Comparison of ENCODE assay signal across 16 cellular contexts in the genomic region with DNA sequence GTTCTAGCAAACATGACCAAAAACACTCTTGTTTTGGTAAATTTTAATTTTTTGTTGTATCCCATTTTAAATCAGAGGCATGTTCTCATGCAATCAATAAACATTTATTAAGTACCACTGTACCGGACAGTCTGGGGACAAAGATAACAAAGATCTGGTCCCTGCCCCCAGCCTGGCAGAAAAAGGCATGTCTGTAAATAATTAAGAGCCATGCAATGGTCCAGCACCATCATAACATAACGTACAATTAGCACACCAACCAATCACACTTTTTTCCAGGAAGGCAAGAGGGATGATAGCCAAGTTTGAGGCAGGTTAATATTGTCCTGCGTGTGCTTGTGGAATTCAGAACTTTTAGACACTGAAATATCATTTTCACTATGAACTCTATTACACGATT. TPM values are rescaled to one million over a fixed set of nuclear protein-coding genes. Genes with fewer than 3 reads are reported as not detected.
DNase-seq lines count a peak whose midpoint lies in the region; ATAC-seq, FAIRE-seq and TF ChIP-seq lines count a peak whose summit lies in the region.
"Had no signal": no experiment of that assay in that cellular context is flagged by ENCODE, and none has a peak within 500 bp of the region (broad histone marks: within the 10 kb centered on the region; RNA-seq: fewer than 3 reads in every experiment).

No MANE protein-coding gene starts in this region.

- H2BK5ac ChIP-seq in neuronal stem cell (ENCODE audit: low read length) = no peak overlapping the region

- H3K18ac ChIP-seq in neuronal stem cell (ENCODE audit: low read length) = no peak overlapping the region

- no peaks in the 10 kb centered on the region for H3K79me1 ChIP-seq in neuronal stem cell (ENCODE audit: low read depth, low read length)

- no peak for TF ChIP-seq EP300 in HepG2 (IDR thresholded peaks at IDR 0.05; ENCODE audit: low read depth in 2 of 2, low read length in 2 of 2)
- TF ChIP-seq EP300 in HepG2 (CRISPR knock-in tag; IDR thresholded peaks at IDR 0.05; ENCODE audit: borderline replicate concordance) = no peak

- H3K27ac ChIP-seq in liver (ENCODE audit: low read depth in 1 of 2, low read length in 2 of 2) (no peak overlapping the region), HepG2 (ENCODE audit: extremely low read length, insufficient read depth, low read length) (no peak overlapping the region), kidney (ENCODE audit: low read depth in 2 of 2, low read length in 2 of 2) (peak overlapping the region; percentile 63 to 71), neuronal stem cell (replicated peaks; ENCODE audit: low read length) (no peak overlapping the region)
- H3K27ac ChIP-seq: BLaER1 treated with 17β-estradiol and CSF1 and Interleukin-3, amounts not matched to agents 10 nM and 100 nM had no signal

- no peak overlapping the region for H3K14ac ChIP-seq in neuronal stem cell (ENCODE audit: low read length)

- no peaks in the 10 kb centered on the region for H3K9me3 ChIP-seq in liver (ENCODE audit: control insufficient read depth in 4 of 4, low read length in 3 of 4)
- H3K9me3 ChIP-seq in HepG2 (ENCODE audit: low read length) = peaks cover 71% of the 10 kb centered on the region
- H3K9me3 ChIP-seq in kidney (ENCODE audit: control insufficient read depth in 1 of 2, low read length in 2 of 2) = no peaks in the 10 kb centered on the region
- H3K9me3 ChIP-seq in neuronal stem cell (replicated peaks in 1 of 2; ENCODE audit: control insufficient read depth in 2 of 2, insufficient read depth in 1 of 2, low read depth in 1 of 2, low read length in 2 of 2) = no peaks in the 10 kb centered on the region
- H3K9me3 ChIP-seq: BLaER1 treated with 17β-estradiol and CSF1 and Interleukin-3, amounts not matched to agents 10 nM and 100 nM had no signal

- intact Hi-C loops in HepG2 (cut with micrococcal nuclease; ENCODE audit: unreplicated experiment) = no loop called here
- intact Hi-C loops in kidney (cut with DNase I) = no loop called here

- TF ChIP-seq RAD21 in liver (IDR thresholded peaks at IDR 0.05) (no peak), HepG2 (CRISPR knock-in tag; IDR thresholded peaks at IDR 0.05) (no peak)

- DNase-seq in HepG2 (ENCODE audit: low spot score) (no peak), kidney (no peak), neuronal stem cell (ENCODE audit: low spot score) (no peak), NCI-H2081 treated with DMSO at 0.1 percent for 48 hours (lab: John Stamatoyannopoulos, UW) (no peak)
- DNase-seq: ACHN; CD4-positive, CD25-positive, alpha-beta regulatory T cell; DMS79 treated with DMSO at 0.1 percent for 48 hours; EL; IMR-90 had no signal

- no peak overlapping the region for H2BK120ac ChIP-seq in neuronal stem cell (ENCODE audit: low read depth, low read length)

- no peak for TF ChIP-seq POLR2A in HepG2 (IDR thresholded peaks at IDR 0.05; ENCODE audit: insufficient read depth in 1 of 2, low read depth in 2 of 2, low read length in 2 of 2)

- no peaks in the 10 kb centered on the region for H4K20me1 ChIP-seq in HepG2 (ENCODE audit: insufficient read depth, low read length)
- H4K20me1 ChIP-seq: BLaER1 treated with 17β-estradiol and CSF1 and Interleukin-3, amounts not matched to agents 10 nM and 100 nM had no signal

- H3K4me2 ChIP-seq in HepG2 (ENCODE audit: low read depth, low read length) (no peak overlapping the region), neuronal stem cell (ENCODE audit: insufficient read depth, low read length, poor library complexity, severe bottlenecking) (no peak overlapping the region)
- H3K4me2 ChIP-seq: BLaER1 treated with 17β-estradiol and CSF1 and Interleukin-3, amounts not matched to agents 10 nM and 100 nM had no signal

- no peak overlapping the region for H2BK12ac ChIP-seq in neuronal stem cell (ENCODE audit: low read length)

- in situ Hi-C loops in HepG2 (cut with HindIII; ENCODE audit: extremely low pct_ligation_motif_present, low pct_unique_long_range_greater_than_20kb) = no loop called here

- peaks cover 37% of the 10 kb centered on the region for H3K4me1 Mint-ChIP-seq in nephron
- H3K4me1 Mint-ChIP-seq: CD4-positive, CD25-positive, alpha-beta regulatory T cell had no signal

- no peaks in the 10 kb centered on the region for H3K27me3 Mint-ChIP-seq in nephron (ENCODE audit: low read depth)
- H3K27me3 Mint-ChIP-seq: CD4-positive, CD25-positive, alpha-beta regulatory T cell had no signal

- no peak overlapping the region for H2AK5ac ChIP-seq in neuronal stem cell (ENCODE audit: low read depth, low read length)

- H3K4me3 Mint-ChIP-seq in nephron = peak overlapping the region in 2 of 3 experiments; percentile 22 to 61
- H3K4me3 Mint-ChIP-seq: CD4-positive, CD25-positive, alpha-beta regulatory T cell had no signal

- BruUV-seq in HepG2 (replicated peaks; lab: Mats Ljungman, UMichigan) = no TSS peak

- no peak overlapping the region for H3K4ac ChIP-seq in neuronal stem cell (ENCODE audit: low read length)

- H3K9me3 Mint-ChIP-seq in nephron = no peaks in the 10 kb centered on the region

- no peak for TF ChIP-seq CTCF in liver (IDR thresholded peaks at IDR 0.05; ENCODE audit: low read depth, low read length, missing input control)
- TF ChIP-seq CTCF in HepG2 (CRISPR knock-in tag; IDR thresholded peaks at IDR 0.05) = no peak
- TF ChIP-seq CTCF in kidney (IDR thresholded peaks at IDR 0.05; ENCODE audit: borderline replicate concordance, extremely low read depth, insufficient read depth) = no peak
- TF ChIP-seq CTCF in nephron (IDR thresholded peaks at IDR 0.05; ENCODE audit: unreplicated experiment in 3 of 3) = no peak

- H3K27ac Mint-ChIP-seq in nephron = peak overlapping the region; percentile 44 to 75 (median 62)
- H3K27ac Mint-ChIP-seq: CD4-positive, CD25-positive, alpha-beta regulatory T cell had no signal

- H3K23ac ChIP-seq in neuronal stem cell (ENCODE audit: low read depth, low read length, poor library complexity) = no peak overlapping the region

- no peaks in the 10 kb centered on the region for H3K79me2 ChIP-seq in HepG2 (ENCODE audit: insufficient read depth, low read length)

- H3K27me3 ChIP-seq in liver (ENCODE audit: control insufficient read depth in 4 of 4, insufficient read depth in 4 of 4, low read length in 3 of 4) (peaks cover 0 to 5% (median under 1%) of the 10 kb centered on the region in 4 donors), HepG2 (ENCODE audit: control insufficient read depth in 1 of 2, insufficient read depth in 2 of 2, low read length in 2 of 2) (no peaks in the 10 kb centered on the region), neuronal stem cell (ENCODE audit: control insufficient read depth in 3 of 3, insufficient read depth in 3 of 3, low read depth in 1 of 3, low read length in 3 of 3) (no peaks in the 10 kb centered on the region)
- H3K27me3 ChIP-seq: BLaER1 treated with 17β-estradiol and CSF1 and Interleukin-3, amounts not matched to agents 10 nM and 100 nM had no signal

- H3K36me3 Mint-ChIP-seq in nephron (ENCODE audit: low read depth) = peaks cover 5% of the 10 kb centered on the region
- H3K36me3 Mint-ChIP-seq: CD4-positive, CD25-positive, alpha-beta regulatory T cell had no signal

- POLR2A ChIA-PET in HepG2 (lab: Yijun Ruan, JAX) = no interaction called here

- H4K8ac ChIP-seq in neuronal stem cell (ENCODE audit: low read depth, low read length) = no peak overlapping the region

- H3K4me1 ChIP-seq in liver (ENCODE audit: control insufficient read depth in 4 of 4, insufficient read depth in 4 of 4, low read length in 3 of 4) = no peaks in the 10 kb centered on the region
- H3K4me1 ChIP-seq in HepG2 (ENCODE audit: insufficient read depth, low read length) = no peaks in the 10 kb centered on the region
- H3K4me1 ChIP-seq in kidney (ENCODE audit: control insufficient read depth in 1 of 2, insufficient read depth in 1 of 2, low read depth in 1 of 2, low read length in 2 of 2) = peaks cover 0 to 16% of the 10 kb centered on the region in 2 donors
- no peaks in the 10 kb centered on the region for H3K4me1 ChIP-seq in neuronal stem cell (ENCODE audit: control insufficient read depth in 2 of 2, insufficient read depth in 1 of 2, low read depth in 1 of 2, low read length in 2 of 2)

- H3K9ac ChIP-seq in liver (ENCODE audit: low read depth in 1 of 2, low read length in 2 of 2) = no peak overlapping the region
- H3K9ac ChIP-seq in HepG2 (ENCODE audit: insufficient read depth, low read depth, low read length) = no peak overlapping the region
- H3K9ac ChIP-seq in kidney (ENCODE audit: low read length in 2 of 2) = peak overlapping the region in 1 of 2 donors; percentile 10
- H3K9ac ChIP-seq in neuronal stem cell (ENCODE audit: low read depth, low read length, poor library complexity) = no peak overlapping the region
- H3K9ac ChIP-seq: BLaER1 treated with 17β-estradiol and CSF1 and Interleukin-3, amounts not matched to agents 10 nM and 100 nM had no signal

- no peak overlapping the region for H2AFZ ChIP-seq in HepG2 (ENCODE audit: low read length)
- H2AFZ ChIP-seq in neuronal stem cell (ENCODE audit: low read length) = no peak overlapping the region

- no peak for ATAC-seq in HepG2
- ATAC-seq in GM21619 (IDR thresholded peaks at IDR 0.05; ENCODE audit: unreplicated experiment) = no peak

- no peak overlapping the region for H3K4me3 ChIP-seq in liver (ENCODE audit: low read depth in 1 of 3, low read length in 3 of 3)
- no peak overlapping the region for H3K4me3 ChIP-seq in HepG2 (replicated peaks in 1 of 3; ENCODE audit: insufficient read depth in 1 of 3, low read depth in 2 of 3, low read length in 3 of 3)
- peak overlapping the region; percentile 67 to 74 for H3K4me3 ChIP-seq in kidney (ENCODE audit: low read length in 2 of 2)
- no peak overlapping the region for H3K4me3 ChIP-seq in neuronal stem cell (ENCODE audit: low read length in 2 of 2)
- H3K4me3 ChIP-seq: BLaER1 treated with 17β-estradiol and CSF1 and Interleukin-3, amounts not matched to agents 10 nM and 100 nM had no signal

- no peak overlapping the region for H2BK15ac ChIP-seq in neuronal stem cell (ENCODE audit: low read length)

- H3K36me3 ChIP-seq in liver (ENCODE audit: control insufficient read depth in 4 of 4, insufficient read depth in 3 of 4, low read depth in 1 of 4, low read length in 3 of 4) (no peaks in the 10 kb centered on the region), HepG2 (replicated peaks in 1 of 2; ENCODE audit: control insufficient read depth in 1 of 2, insufficient read depth in 2 of 2, low read length in 2 of 2) (no peaks in the 10 kb centered on the region), kidney (ENCODE audit: control insufficient read depth in 1 of 2, insufficient read depth in 2 of 2, low read length in 2 of 2) (no peaks in the 10 kb centered on the region), neuronal stem cell (replicated peaks in 1 of 2; ENCODE audit: control insufficient read depth in 2 of 2, insufficient read depth in 2 of 2, low read length in 2 of 2) (no peaks in the 10 kb centered on the region)
- H3K36me3 ChIP-seq: BLaER1 treated with 17β-estradiol and CSF1 and Interleukin-3, amounts not matched to agents 10 nM and 100 nM had no signal

- CTCF ChIA-PET in HepG2 (lab: Yijun Ruan, JAX; ENCODE audit: low intra/inter-chr PET ratio, low total read pairs) = no interaction called here

- 45% methylated on average over 4 of the region's 4 CpGs for WGBS in liver
- WGBS in HepG2 (ENCODE audit: low lambda C conversion rate) = 17% methylated on average over 4 of the region's 4 CpGs
- WGBS in neuronal stem cell (ENCODE audit: extremely low coverage in 2 of 2, insufficient read length in 2 of 2, insufficient replicate concordance in 1 of 2), 2 donors = no CpG with 5 or more reads among the region's 4 CpGs

- FAIRE-seq in HepG2 (lab: Jason Lieb, UNC) = no peak
- no peak for FAIRE-seq in kidney (lab: Jason Lieb, UNC)
- FAIRE-seq: G401.6, GM12891 had no signal

- no peak overlapping the region for H4K91ac ChIP-seq in neuronal stem cell (ENCODE audit: low read depth, low read length, poor library complexity)

RNA-seq across cellular contexts. Expression of a gene that starts 3.5 kb away (rescaled TPM):
- 1 to 10 TPM in 1 of 2 donors, under 1 TPM in 1; 0.75 to 3.3 TPM for total RNA-seq in liver
- under 1 TPM; 0.31 to 0.58 TPM for polyA plus RNA-seq in liver
- total RNA-seq in HepG2 (2016; rRNA removed; fragmentation: Illumina TruSeq; extraction: Trizol) = not detected in 2 replicates
- not detected in 2 replicates for total RNA-seq in HepG2 (2016; cell fraction: cytosol; rRNA removed; fragmentation: Illumina TruSeq; extraction: Trizol; ENCODE audit: low read depth)
- total RNA-seq in HepG2 (2016; cell fraction: insoluble cytoplasmic fraction; rRNA removed; fragmentation: Illumina TruSeq; extraction: Trizol) = not detected in 2 replicates
- total RNA-seq in HepG2 (2016; cell fraction: membrane; rRNA removed; fragmentation: Illumina TruSeq; extraction: Trizol) = not detected in 2 replicates
- total RNA-seq in HepG2 (2016; cell fraction: nucleus; rRNA removed; fragmentation: Illumina TruSeq; extraction: Trizol) = not detected in 2 replicates
- not detected in 2 replicates for polyA plus RNA-seq in HepG2 (2011; rRNA removed)
- polyA plus RNA-seq in HepG2 (2011; cell fraction: cytosol; rRNA removed) = not detected in 2 replicates
- not detected in 2 replicates for polyA plus RNA-seq in HepG2 (2011; cell fraction: nucleus; rRNA removed)
- not detected in 2 replicates for polyA plus RNA-seq in HepG2 (2012)
- not detected in 2 replicates for polyA plus RNA-seq in HepG2 (2016; cell fraction: cytosol; fragmentation: Illumina TruSeq; extraction: Trizol; ENCODE audit: low read depth)
- polyA plus RNA-seq in HepG2 (2016; cell fraction: insoluble cytoplasmic fraction; fragmentation: Illumina TruSeq; extraction: Trizol; ENCODE audit: low read depth) = not detected in 2 replicates
- not detected in 2 replicates for polyA plus RNA-seq in HepG2 (2016; cell fraction: membrane; fragmentation: Illumina TruSeq; extraction: Trizol; ENCODE audit: low read depth)
- polyA plus RNA-seq in HepG2 (2016; cell fraction: nucleus; fragmentation: Illumina TruSeq; extraction: Trizol; ENCODE audit: insufficient read depth, low read depth) = not detected in 2 replicates
- 0.98 TPM in 1 of 2 replicates, not detected in the other for polyA minus RNA-seq in HepG2 (2011; rRNA and poly(A)+ RNA removed; ENCODE audit: low replicate concordance)
- polyA minus RNA-seq in HepG2 (2011; cell fraction: cytosol; rRNA and poly(A)+ RNA removed) = not detected in 2 replicates
- not detected in 2 replicates for polyA minus RNA-seq in HepG2 (2011; cell fraction: nucleus; rRNA and poly(A)+ RNA removed)
- total RNA-seq in kidney = 281 TPM
- polyA plus RNA-seq in kidney (ENCODE audit: insufficient read depth, low read depth, low replicate concordance) = 163 TPM
- not detected for polyA plus RNA-seq in neuronal stem cell (2013, experiment 1 of 2)
- not detected for polyA plus RNA-seq in neuronal stem cell (2013, experiment 2 of 2)
- total RNA-seq: CD4-positive, CD25-positive, alpha-beta regulatory T cell; H4; IMR-90 had no signal
- polyA plus RNA-seq: CD4-positive, CD25-positive, alpha-beta regulatory T cell; IMR-90 had no signal

Comparison
In these comparisons a context has a peak if more than half of its experiments do, and no peak if none do; other contexts are left out.
1. H3K27ac ChIP-seq: peak in kidney (2 of 2); none in liver (0 of 2), HepG2 (single experiment) and neuronal stem cell (single experiment).
2. H3K4me3 ChIP-seq: peak in kidney (2 of 2); none in liver (0 of 3), HepG2 (0 of 3) and neuronal stem cell (0 of 2).
3. RNA of a gene that starts 3.5 kb away (total RNA-seq): 281 TPM in kidney (single experiment); 0.75 to 3.3 TPM in liver and not detected in HepG2; every median in the first group is over 10 times any median in the second.